ENCODE assay signal across 1 cellular context in the genomic region with DNA sequence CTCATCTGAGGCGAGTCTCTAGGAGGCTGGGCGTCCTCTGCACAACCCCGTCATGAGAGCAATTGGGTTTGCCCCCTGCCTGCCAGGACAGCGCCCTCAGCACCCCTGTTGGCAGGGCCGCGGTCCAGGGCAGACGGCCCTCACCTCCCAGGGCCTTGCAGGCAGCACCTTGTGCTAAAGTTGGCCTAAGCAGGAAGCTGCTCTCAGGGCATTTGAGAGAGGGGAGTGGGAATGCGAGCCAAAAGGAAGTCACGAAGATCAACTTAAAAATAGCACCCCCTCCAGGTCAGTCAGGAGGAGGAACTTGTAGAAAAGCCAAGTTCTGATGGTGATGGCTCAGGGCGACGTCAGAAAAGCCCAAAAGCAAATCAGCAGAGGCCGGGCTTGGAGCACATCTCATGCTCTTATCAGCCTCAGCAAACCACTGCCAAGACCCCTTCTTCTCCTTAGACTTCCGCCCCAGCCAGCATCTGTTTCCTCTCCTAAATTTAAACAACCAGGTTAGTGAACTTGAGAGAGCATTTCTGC.
TF ChIP-seq lines count a peak whose summit lies in the region.

No MANE protein-coding gene starts in this region.

TF ChIP-seq in K562, 482 proteins besides CTCF, POLR2A, EP300 and RAD21 (continued from another document and continues in another):
- TF ChIP-seq, protein P1, sequence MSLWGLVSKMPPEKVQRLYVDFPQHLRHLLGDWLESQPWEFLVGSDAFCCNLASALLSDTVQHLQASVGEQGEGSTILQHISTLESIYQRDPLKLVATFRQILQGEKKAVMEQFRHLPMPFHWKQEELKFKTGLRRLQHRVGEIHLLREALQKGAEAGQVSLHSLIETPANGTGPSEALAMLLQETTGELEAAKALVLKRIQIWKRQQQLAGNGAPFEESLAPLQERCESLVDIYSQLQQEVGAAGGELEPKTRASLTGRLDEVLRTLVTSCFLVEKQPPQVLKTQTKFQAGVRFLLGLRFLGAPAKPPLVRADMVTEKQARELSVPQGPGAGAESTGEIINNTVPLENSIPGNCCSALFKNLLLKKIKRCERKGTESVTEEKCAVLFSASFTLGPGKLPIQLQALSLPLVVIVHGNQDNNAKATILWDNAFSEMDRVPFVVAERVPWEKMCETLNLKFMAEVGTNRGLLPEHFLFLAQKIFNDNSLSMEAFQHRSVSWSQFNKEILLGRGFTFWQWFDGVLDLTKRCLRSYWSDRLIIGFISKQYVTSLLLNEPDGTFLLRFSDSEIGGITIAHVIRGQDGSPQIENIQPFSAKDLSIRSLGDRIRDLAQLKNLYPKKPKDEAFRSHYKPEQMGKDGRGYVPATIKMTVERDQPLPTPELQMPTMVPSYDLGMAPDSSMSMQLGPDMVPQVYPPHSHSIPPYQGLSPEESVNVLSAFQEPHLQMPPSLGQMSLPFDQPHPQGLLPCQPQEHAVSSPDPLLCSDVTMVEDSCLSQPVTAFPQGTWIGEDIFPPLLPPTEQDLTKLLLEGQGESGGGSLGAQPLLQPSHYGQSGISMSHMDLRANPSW (CRISPR knock-in tag; IDR thresholded peaks at IDR 0.05) = no peak
- TF ChIP-seq ZNF282 (CRISPR knock-in tag; IDR thresholded peaks at IDR 0.05) (no peak), ATF7 (IDR thresholded peaks at IDR 0.05) (peak; percentile 50), ZNF444 (CRISPR knock-in tag; IDR thresholded peaks at IDR 0.05) (no peak), POLR2AphosphoS2 (IDR thresholded peaks at IDR 0.05; ENCODE audit: low read length) (no peak), MEF2D (tag; conservative IDR thresholded peaks at IDR 0.05; ENCODE audit: low read depth) (no peak), DPF2 (IDR thresholded peaks at IDR 0.05) (0 out of 2 replicates have a peak, but pooled peaks have one; percentile 23), FOXP4 (CRISPR knock-in tag; IDR thresholded peaks at IDR 0.05; ENCODE audit: borderline replicate concordance) (no peak), HNRNPK (IDR thresholded peaks at IDR 0.05; ENCODE audit: low read depth, low read length, poor library complexity, severe bottlenecking) (no peak), ZNF695 (CRISPR knock-in tag; IDR thresholded peaks at IDR 0.05) (no peak), SNRNP70 (optimal IDR thresholded peaks at IDR 0.05; ENCODE audit: low read depth, low read length) (no peak), E2F5 (CRISPR knock-in tag; IDR thresholded peaks at IDR 0.05) (no peak), VEZF1 (CRISPR knock-in tag; IDR thresholded peaks at IDR 0.05) (no peak), NFXL1 (CRISPR knock-in tag; IDR thresholded peaks at IDR 0.05) (no peak), CEBPB (tag; IDR thresholded peaks at IDR 0.05) (no peak), TRIM24 (IDR thresholded peaks at IDR 0.05) (no peak), ZNF280B (CRISPR knock-in tag; IDR thresholded peaks at IDR 0.05) (peak; percentile 55; the same call in 1 of the 2 replicates), ETV6 (IDR thresholded peaks at IDR 0.05; ENCODE audit: borderline replicate concordance in 1 of 2, low read depth in 2 of 2, low read length in 1 of 2) (no peak), ETV6 (CRISPR knock-in tag; IDR thresholded peaks at IDR 0.05; ENCODE audit: borderline replicate concordance) (no peak), RBM39 (optimal IDR thresholded peaks at IDR 0.05; ENCODE audit: low read depth, low read length) (no peak), MEF2A (IDR thresholded peaks at IDR 0.05; ENCODE audit: control insufficient read depth, low read depth, low read length) (no peak), ZBTB33 (CRISPR knock-in tag; IDR thresholded peaks at IDR 0.05) (no peak), ERF (CRISPR knock-in tag; IDR thresholded peaks at IDR 0.05) (no peak), NFE2L1 (tag; IDR thresholded peaks at IDR 0.05; ENCODE audit: borderline replicate concordance, low read depth) (no peak), ZNF3 (CRISPR knock-in tag; IDR thresholded peaks at IDR 0.05) (no peak), SFPQ (IDR thresholded peaks at IDR 0.05; ENCODE audit: low read depth, low read length) (no peak), ATF1 (CRISPR knock-in tag; IDR thresholded peaks at IDR 0.05) (no peak), ATF1 (tag; IDR thresholded peaks at IDR 0.05) (peak; percentile 54), OTX1 (CRISPR knock-in tag; IDR thresholded peaks at IDR 0.05) (no peak), JUND (IDR thresholded peaks at IDR 0.05; ENCODE audit: borderline replicate concordance, low read depth, low read length) (peak; percentile 47; the same call in 1 of the 2 replicates), JUND (tag; IDR thresholded peaks at IDR 0.05; ENCODE audit: borderline replicate concordance, low read depth, low read length) (peak; percentile 19; the same call in 1 of the 3 replicates), DLX4 (CRISPR knock-in tag; IDR thresholded peaks at IDR 0.05) (no peak)
- TF ChIP-seq, protein P2, sequence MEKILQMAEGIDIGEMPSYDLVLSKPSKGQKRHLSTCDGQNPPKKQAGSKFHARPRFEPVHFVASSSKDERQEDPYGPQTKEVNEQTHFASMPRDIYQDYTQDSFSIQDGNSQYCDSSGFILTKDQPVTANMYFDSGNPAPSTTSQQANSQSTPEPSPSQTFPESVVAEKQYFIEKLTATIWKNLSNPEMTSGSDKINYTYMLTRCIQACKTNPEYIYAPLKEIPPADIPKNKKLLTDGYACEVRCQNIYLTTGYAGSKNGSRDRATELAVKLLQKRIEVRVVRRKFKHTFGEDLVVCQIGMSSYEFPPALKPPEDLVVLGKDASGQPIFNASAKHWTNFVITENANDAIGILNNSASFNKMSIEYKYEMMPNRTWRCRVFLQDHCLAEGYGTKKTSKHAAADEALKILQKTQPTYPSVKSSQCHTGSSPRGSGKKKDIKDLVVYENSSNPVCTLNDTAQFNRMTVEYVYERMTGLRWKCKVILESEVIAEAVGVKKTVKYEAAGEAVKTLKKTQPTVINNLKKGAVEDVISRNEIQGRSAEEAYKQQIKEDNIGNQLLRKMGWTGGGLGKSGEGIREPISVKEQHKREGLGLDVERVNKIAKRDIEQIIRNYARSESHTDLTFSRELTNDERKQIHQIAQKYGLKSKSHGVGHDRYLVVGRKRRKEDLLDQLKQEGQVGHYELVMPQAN (IDR thresholded peaks at IDR 0.05; ENCODE audit: borderline replicate concordance) = no peak
- TF ChIP-seq, protein P3, sequence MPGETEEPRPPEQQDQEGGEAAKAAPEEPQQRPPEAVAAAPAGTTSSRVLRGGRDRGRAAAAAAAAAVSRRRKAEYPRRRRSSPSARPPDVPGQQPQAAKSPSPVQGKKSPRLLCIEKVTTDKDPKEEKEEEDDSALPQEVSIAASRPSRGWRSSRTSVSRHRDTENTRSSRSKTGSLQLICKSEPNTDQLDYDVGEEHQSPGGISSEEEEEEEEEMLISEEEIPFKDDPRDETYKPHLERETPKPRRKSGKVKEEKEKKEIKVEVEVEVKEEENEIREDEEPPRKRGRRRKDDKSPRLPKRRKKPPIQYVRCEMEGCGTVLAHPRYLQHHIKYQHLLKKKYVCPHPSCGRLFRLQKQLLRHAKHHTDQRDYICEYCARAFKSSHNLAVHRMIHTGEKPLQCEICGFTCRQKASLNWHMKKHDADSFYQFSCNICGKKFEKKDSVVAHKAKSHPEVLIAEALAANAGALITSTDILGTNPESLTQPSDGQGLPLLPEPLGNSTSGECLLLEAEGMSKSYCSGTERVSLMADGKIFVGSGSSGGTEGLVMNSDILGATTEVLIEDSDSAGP (CRISPR knock-in tag; IDR thresholded peaks at IDR 0.05) = no peak
- TF ChIP-seq, protein P4, sequence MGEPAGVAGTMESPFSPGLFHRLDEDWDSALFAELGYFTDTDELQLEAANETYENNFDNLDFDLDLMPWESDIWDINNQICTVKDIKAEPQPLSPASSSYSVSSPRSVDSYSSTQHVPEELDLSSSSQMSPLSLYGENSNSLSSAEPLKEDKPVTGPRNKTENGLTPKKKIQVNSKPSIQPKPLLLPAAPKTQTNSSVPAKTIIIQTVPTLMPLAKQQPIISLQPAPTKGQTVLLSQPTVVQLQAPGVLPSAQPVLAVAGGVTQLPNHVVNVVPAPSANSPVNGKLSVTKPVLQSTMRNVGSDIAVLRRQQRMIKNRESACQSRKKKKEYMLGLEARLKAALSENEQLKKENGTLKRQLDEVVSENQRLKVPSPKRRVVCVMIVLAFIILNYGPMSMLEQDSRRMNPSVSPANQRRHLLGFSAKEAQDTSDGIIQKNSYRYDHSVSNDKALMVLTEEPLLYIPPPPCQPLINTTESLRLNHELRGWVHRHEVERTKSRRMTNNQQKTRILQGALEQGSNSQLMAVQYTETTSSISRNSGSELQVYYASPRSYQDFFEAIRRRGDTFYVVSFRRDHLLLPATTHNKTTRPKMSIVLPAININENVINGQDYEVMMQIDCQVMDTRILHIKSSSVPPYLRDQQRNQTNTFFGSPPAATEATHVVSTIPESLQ (CRISPR knock-in tag; IDR thresholded peaks at IDR 0.05) = no peak
